33 cellular contexts compared by ENCODE assay signal in the genomic region with DNA sequence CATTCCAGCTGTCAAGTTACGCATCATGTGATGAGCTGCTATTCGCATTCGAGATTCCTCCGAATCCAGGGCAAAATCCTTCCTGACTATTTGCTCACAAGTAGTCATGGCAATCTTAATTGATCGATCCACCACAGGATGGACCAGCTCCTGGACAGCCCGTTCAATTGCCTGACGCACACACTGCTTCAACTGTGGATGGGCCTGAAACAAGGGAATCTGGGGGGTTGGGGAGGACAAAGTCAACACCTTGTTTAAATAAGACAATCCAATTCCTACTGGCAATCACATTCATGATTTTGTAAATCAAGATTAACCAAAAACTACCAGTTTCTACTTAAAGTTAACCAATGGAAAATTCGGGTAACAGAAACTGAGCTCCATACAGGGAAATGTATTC.
"Had no signal": no experiment of that assay in that cellular context is flagged by ENCODE, and none has a peak within 500 bp of the region (broad histone marks: within the 10 kb centered on the region; RNA-seq: fewer than 3 reads in every experiment).

No MANE protein-coding gene starts in this region.

- H3K4me3 Mint-ChIP-seq: activated B cell treated with CpG ODN at 0.5 μM for 24 hours; activated CD8-positive, alpha-beta T cell treated with anti-CD3 and anti-CD28 coated beads for 36 hours; activated naive CD8-positive, alpha-beta T cell treated with anti-CD3 and anti-CD28 coated beads, Interleukin-2, amount 10 ng/mL, durations not matched to agents 7 days and 5 days; activated T-cell treated with anti-CD3 and anti-CD28 coated beads, Interleukin-2, amount 50 U/mL, for 4 hours; activated T-helper 17 cell treated with anti-CD3 and anti-CD28 coated beads, Interleukin-2, amount 50 U/mL, for 72 hours; brain; T-helper 17 cell; T-helper 2 cell treated with Interferon-gamma antibody and Interleukin-4, amounts not matched to agents 5 μg/mL and 100 μg/mL, for 36 hours had no signal

- H3K27me3 Mint-ChIP-seq: activated B cell treated with CpG ODN at 0.5 μM for 24 hours; activated CD8-positive, alpha-beta T cell treated with anti-CD3 and anti-CD28 coated beads for 36 hours; activated naive CD8-positive, alpha-beta T cell treated with anti-CD3 and anti-CD28 coated beads, Interleukin-2, amount 10 ng/mL, durations not matched to agents 7 days and 5 days; activated T-helper 17 cell treated with anti-CD3 and anti-CD28 coated beads, Interleukin-2, amount 50 U/mL, for 72 hours; brain; T-helper 17 cell had no signal

- FAIRE-seq: endometrium, endothelial cell of umbilical vein had no signal

- H3K9me3 Mint-ChIP-seq: activated B cell treated with CpG ODN at 0.5 μM for 24 hours; activated CD8-positive, alpha-beta T cell treated with anti-CD3 and anti-CD28 coated beads for 36 hours; activated naive CD8-positive, alpha-beta T cell treated with anti-CD3 and anti-CD28 coated beads, Interleukin-2, amount 10 ng/mL, durations not matched to agents 7 days and 5 days; activated T-cell treated with anti-CD3 and anti-CD28 coated beads, Interleukin-2, amount 50 U/mL, for 4 hours; activated T-helper 17 cell treated with anti-CD3 and anti-CD28 coated beads, Interleukin-2, amount 50 U/mL, for 72 hours; brain; T-helper 2 cell treated with Interferon-gamma antibody and Interleukin-4, amounts not matched to agents 5 μg/mL and 100 μg/mL, for 36 hours had no signal

- DNase-seq: activated B cell treated with CpG ODN at 0.5 μM for 24 hours; activated CD4-positive, alpha-beta T cell treated with anti-CD3 and anti-CD28 coated beads for 48 hours; activated CD4-positive, alpha-beta T cell treated with anti-CD3 and anti-CD28 coated beads, Interleukin-2, amount 50 U/mL, for 1 hour; activated CD4-positive, alpha-beta T cell treated with anti-CD3 and anti-CD28 coated beads, Interleukin-2, amount 50 U/mL, for 48 hours; activated CD8-positive, alpha-beta memory T cell treated with anti-CD3 and anti-CD28 coated beads for 24 hours; activated CD8-positive, alpha-beta T cell treated with anti-CD3 and anti-CD28 coated beads for 36 hours; activated effector memory CD4-positive, alpha-beta T cell treated with Interleukin-2 at 50 U/mL for 16 hours; activated gamma-delta T cell treated with Interleukin-2 at 50 U/mL for 16 hours; activated naive CD4-positive, alpha-beta T cell treated with anti-CD3 and anti-CD28 coated beads, Interleukin-2, amount 50 U/mL, for 16 hours; activated naive CD4-positive, alpha-beta T cell treated with Interleukin-2 at 50 U/mL for 16 hours; activated naive CD8-positive, alpha-beta T cell treated with anti-CD3 and anti-CD28 coated beads, Interleukin-2, amount 10 ng/mL, durations not matched to agents 7 days and 5 days; activated T-cell treated with anti-CD3 and anti-CD28 coated beads, Interleukin-2, amount 50 U/mL, for 4 hours; central memory CD4-positive, alpha-beta T cell; cerebellar nuclear complex; colonic mucosa; effector CD8-positive, alpha-beta T cell; esophagus squamous epithelium; foreskin melanocyte; heart left ventricle; T-helper 1 cell; T-helper 17 cell; T1000; WERI-Rb-1 had no signal

- H3K4me1 ChIP-seq: ascending aorta, breast epithelium, colonic mucosa, esophagus squamous epithelium had no signal

- H3K4me3 ChIP-seq: ascending aorta, breast epithelium, cardiac muscle cell, colonic mucosa, esophagus squamous epithelium, heart left ventricle had no signal

- H3K27ac ChIP-seq: ascending aorta, breast epithelium, cardiac muscle cell, colonic mucosa, epithelial cell of prostate, esophagus squamous epithelium, heart left ventricle, WERI-Rb-1 had no signal

- H3K27me3 ChIP-seq: ascending aorta, breast epithelium, cardiac muscle cell, colonic mucosa, esophagus squamous epithelium, heart left ventricle had no signal

- H3K9me3 ChIP-seq: ascending aorta, breast epithelium, colonic mucosa, esophagus squamous epithelium, heart left ventricle had no signal

- ATAC-seq: activated CD4-positive, CD25-positive, alpha-beta regulatory T cell treated with anti-CD3 and anti-CD28 coated beads, Interleukin-2, amount 50 U/mL, for 24 hours; activated CD8-positive, alpha-beta T cell treated with anti-CD3 and anti-CD28 coated beads for 36 hours; activated T-cell treated with anti-CD3 and anti-CD28 coated beads, Interleukin-2, amount 50 U/mL, for 4 hours; activated T-helper 17 cell treated with anti-CD3 and anti-CD28 coated beads, Interleukin-2, amount 50 U/mL, for 72 hours; heart left ventricle; T-helper 17 cell had no signal

- H3K4me1 Mint-ChIP-seq: activated B cell treated with CpG ODN at 0.5 μM for 24 hours; activated T-helper 17 cell treated with anti-CD3 and anti-CD28 coated beads, Interleukin-2, amount 50 U/mL, for 72 hours had no signal

- H3K27ac Mint-ChIP-seq: activated B cell treated with CpG ODN at 0.5 μM for 24 hours; activated CD8-positive, alpha-beta T cell treated with anti-CD3 and anti-CD28 coated beads for 36 hours; activated naive CD8-positive, alpha-beta T cell treated with anti-CD3 and anti-CD28 coated beads, Interleukin-2, amount 10 ng/mL, durations not matched to agents 7 days and 5 days; activated T-helper 17 cell treated with anti-CD3 and anti-CD28 coated beads, Interleukin-2, amount 50 U/mL, for 72 hours; T-helper 17 cell; T-helper 2 cell treated with Interferon-gamma antibody and Interleukin-4, amounts not matched to agents 5 μg/mL and 100 μg/mL, for 36 hours had no signal
